In genomic region chr12:45475594-45475993, GRCh38 we compare ENCODE assay signal across 30 cellular contexts.
"Had no signal": no experiment of that assay in that cellular context is flagged by ENCODE, and none has a peak within 500 bp of the region (broad histone marks: within the 10 kb centered on the region; RNA-seq: fewer than 3 reads in every experiment).

No MANE protein-coding gene starts in this region.

- DNase-seq: activated CD4-positive, alpha-beta memory T cell treated with anti-CD3 and anti-CD28 coated beads for 36 hours; activated CD4-positive, alpha-beta T cell treated with anti-CD3 and anti-CD28 coated beads for 36 hours; activated CD4-positive, alpha-beta T cell treated with anti-CD3 and anti-CD28 coated beads, Interleukin-2, amount 10 ng/mL, durations not matched to agents 24 days and 14 days; activated CD4-positive, CD25-positive, alpha-beta regulatory T cell; activated CD4-positive, CD25-positive, alpha-beta regulatory T cell treated with anti-CD3 and anti-CD28 coated beads, Interleukin-2, amount 50 U/mL, for 72 hours; activated CD8-positive, alpha-beta memory T cell treated with anti-CD3 and anti-CD28 coated beads, Interleukin-2, amount 10 ng/mL, durations not matched to agents 7 days and 5 days; activated CD8-positive, alpha-beta memory T cell treated with anti-CD3 and anti-CD28 coated beads, Interleukin-2, amount 50 U/mL, for 4 hours; activated CD8-positive, alpha-beta T cell treated with anti-CD3 and anti-CD28 coated beads, Interleukin-2, amount 10 ng/mL, durations not matched to agents 7 days and 5 days; activated effector memory CD4-positive, alpha-beta T cell treated with anti-CD3 and anti-CD28 coated beads, Interleukin-2, amount 50 U/mL, for 16 hours; activated naive CD4-positive, alpha-beta T cell treated with anti-CD3 and anti-CD28 coated beads for 36 hours; activated naive CD8-positive, alpha-beta T cell treated with anti-CD3 and anti-CD28 coated beads for 36 hours; activated naive CD8-positive, alpha-beta T cell treated with anti-CD3 and anti-CD28 coated beads, Interleukin-2, amount 50 U/mL, for 24 hours; activated T-cell treated with anti-CD3 and anti-CD28 coated beads, Interleukin-2, amount 50 U/mL, for 1 hour; activated T-cell treated with anti-CD3 and anti-CD28 coated beads, Interleukin-2, amount 50 U/mL, for 48 hours; adrenal gland; amygdala; aorta; body of pancreas; caudate nucleus; cortex of kidney; dermis blood vessel endothelial cell; effector CD4-positive, alpha-beta T cell; effector memory CD8-positive, alpha-beta T cell; esophagus squamous epithelium; head of caudate nucleus; T-helper 2 cell had no signal

- ATAC-seq: activated CD4-positive, alpha-beta T cell treated with anti-CD3 and anti-CD28 coated beads for 36 hours; activated CD8-positive, alpha-beta memory T cell treated with anti-CD3 and anti-CD28 coated beads, Interleukin-2, amount 10 ng/mL, durations not matched to agents 7 days and 5 days; activated CD8-positive, alpha-beta T cell treated with anti-CD3 and anti-CD28 coated beads, Interleukin-2, amount 10 ng/mL, durations not matched to agents 7 days and 5 days; activated naive CD8-positive, alpha-beta T cell treated with anti-CD3 and anti-CD28 coated beads, Interleukin-2, amount 50 U/mL, for 24 hours; body of pancreas; effector memory CD8-positive, alpha-beta T cell had no signal

- H3K4me3 Mint-ChIP-seq: activated CD4-positive, alpha-beta memory T cell treated with anti-CD3 and anti-CD28 coated beads for 36 hours; activated CD4-positive, alpha-beta T cell treated with anti-CD3 and anti-CD28 coated beads for 36 hours; activated CD4-positive, alpha-beta T cell treated with anti-CD3 and anti-CD28 coated beads, Interleukin-2, amount 10 ng/mL, durations not matched to agents 24 days and 14 days; activated CD8-positive, alpha-beta memory T cell treated with anti-CD3 and anti-CD28 coated beads, Interleukin-2, amount 10 ng/mL, durations not matched to agents 7 days and 5 days; activated CD8-positive, alpha-beta T cell treated with anti-CD3 and anti-CD28 coated beads, Interleukin-2, amount 10 ng/mL, durations not matched to agents 7 days and 5 days; activated naive CD4-positive, alpha-beta T cell treated with anti-CD3 and anti-CD28 coated beads for 36 hours; activated naive CD4-positive, alpha-beta T cell treated with anti-CD3 and anti-CD28 coated beads, Interleukin-2, amount 50 U/mL, for 24 hours; activated naive CD8-positive, alpha-beta T cell treated with anti-CD3 and anti-CD28 coated beads for 36 hours; activated naive CD8-positive, alpha-beta T cell treated with anti-CD3 and anti-CD28 coated beads, Interleukin-2, amount 50 U/mL, for 24 hours; activated T-helper 1 cell treated with anti-CD3 and anti-CD28 coated beads, Interleukin-12 subunit alpha, Interleukin-12 subunit beta, Interleukin-2, Interleukin-4 antibody, amounts not matched to agents 30 ng/mL and 10 ng/mL and 1 ng/mL, durations not matched to agents 14 hours and 24 hours and 36 hours; effector memory CD8-positive, alpha-beta T cell had no signal

- H3K4me1 Mint-ChIP-seq: activated CD4-positive, alpha-beta T cell treated with anti-CD3 and anti-CD28 coated beads for 36 hours; activated CD4-positive, alpha-beta T cell treated with anti-CD3 and anti-CD28 coated beads, Interleukin-2, amount 10 ng/mL, durations not matched to agents 24 days and 14 days; activated CD8-positive, alpha-beta memory T cell treated with anti-CD3 and anti-CD28 coated beads, Interleukin-2, amount 10 ng/mL, durations not matched to agents 7 days and 5 days; activated naive CD4-positive, alpha-beta T cell treated with anti-CD3 and anti-CD28 coated beads, Interleukin-2, amount 50 U/mL, for 24 hours; activated naive CD8-positive, alpha-beta T cell treated with anti-CD3 and anti-CD28 coated beads, Interleukin-2, amount 50 U/mL, for 24 hours had no signal

- H3K4me1 ChIP-seq: adrenal gland, body of pancreas, esophagus squamous epithelium had no signal

- H3K36me3 ChIP-seq: adrenal gland, esophagus squamous epithelium had no signal

- H3K9me3 ChIP-seq: adrenal gland, body of pancreas had no signal

- H3K27ac ChIP-seq: adrenal gland, body of pancreas, epithelial cell of prostate, esophagus squamous epithelium had no signal

- H3K36me3 Mint-ChIP-seq: activated CD8-positive, alpha-beta memory T cell treated with anti-CD3 and anti-CD28 coated beads, Interleukin-2, amount 10 ng/mL, durations not matched to agents 7 days and 5 days; activated naive CD8-positive, alpha-beta T cell treated with anti-CD3 and anti-CD28 coated beads for 36 hours had no signal

- H3K4me3 ChIP-seq: adrenal gland, body of pancreas, esophagus squamous epithelium had no signal

- H3K27me3 Mint-ChIP-seq: activated naive CD4-positive, alpha-beta T cell treated with anti-CD3 and anti-CD28 coated beads, Interleukin-2, amount 50 U/mL, for 24 hours; activated naive CD8-positive, alpha-beta T cell treated with anti-CD3 and anti-CD28 coated beads, Interleukin-2, amount 50 U/mL, for 24 hours had no signal

- H3K27me3 ChIP-seq: adrenal gland, body of pancreas, esophagus squamous epithelium had no signal

- H3K27ac Mint-ChIP-seq: activated CD4-positive, alpha-beta memory T cell treated with anti-CD3 and anti-CD28 coated beads for 36 hours; activated CD4-positive, alpha-beta T cell treated with anti-CD3 and anti-CD28 coated beads for 36 hours; activated CD4-positive, alpha-beta T cell treated with anti-CD3 and anti-CD28 coated beads, Interleukin-2, amount 10 ng/mL, durations not matched to agents 24 days and 14 days; activated CD8-positive, alpha-beta memory T cell treated with anti-CD3 and anti-CD28 coated beads, Interleukin-2, amount 10 ng/mL, durations not matched to agents 7 days and 5 days; activated CD8-positive, alpha-beta T cell treated with anti-CD3 and anti-CD28 coated beads, Interleukin-2, amount 10 ng/mL, durations not matched to agents 7 days and 5 days; activated naive CD4-positive, alpha-beta T cell treated with anti-CD3 and anti-CD28 coated beads for 36 hours; activated naive CD4-positive, alpha-beta T cell treated with anti-CD3 and anti-CD28 coated beads, Interleukin-2, amount 50 U/mL, for 24 hours; activated naive CD8-positive, alpha-beta T cell treated with anti-CD3 and anti-CD28 coated beads for 36 hours; activated naive CD8-positive, alpha-beta T cell treated with anti-CD3 and anti-CD28 coated beads, Interleukin-2, amount 50 U/mL, for 24 hours; activated T-helper 1 cell treated with anti-CD3 and anti-CD28 coated beads, Interleukin-12 subunit alpha, Interleukin-12 subunit beta, Interleukin-2, Interleukin-4 antibody, amounts not matched to agents 30 ng/mL and 10 ng/mL and 1 ng/mL, durations not matched to agents 14 hours and 24 hours and 36 hours; activated T-helper 2 cell treated with anti-CD3 and anti-CD28 coated beads, Interferon-gamma antibody, Interleukin-2, Interleukin-4, amounts not matched to agents 10 μg/mL and 5 μg/mL and 100 μg/mL, durations not matched to agents 14 hours and 24 hours and 36 hours; effector memory CD8-positive, alpha-beta T cell had no signal
